1 cellular context compared by ENCODE assay signal in the genomic region with DNA sequence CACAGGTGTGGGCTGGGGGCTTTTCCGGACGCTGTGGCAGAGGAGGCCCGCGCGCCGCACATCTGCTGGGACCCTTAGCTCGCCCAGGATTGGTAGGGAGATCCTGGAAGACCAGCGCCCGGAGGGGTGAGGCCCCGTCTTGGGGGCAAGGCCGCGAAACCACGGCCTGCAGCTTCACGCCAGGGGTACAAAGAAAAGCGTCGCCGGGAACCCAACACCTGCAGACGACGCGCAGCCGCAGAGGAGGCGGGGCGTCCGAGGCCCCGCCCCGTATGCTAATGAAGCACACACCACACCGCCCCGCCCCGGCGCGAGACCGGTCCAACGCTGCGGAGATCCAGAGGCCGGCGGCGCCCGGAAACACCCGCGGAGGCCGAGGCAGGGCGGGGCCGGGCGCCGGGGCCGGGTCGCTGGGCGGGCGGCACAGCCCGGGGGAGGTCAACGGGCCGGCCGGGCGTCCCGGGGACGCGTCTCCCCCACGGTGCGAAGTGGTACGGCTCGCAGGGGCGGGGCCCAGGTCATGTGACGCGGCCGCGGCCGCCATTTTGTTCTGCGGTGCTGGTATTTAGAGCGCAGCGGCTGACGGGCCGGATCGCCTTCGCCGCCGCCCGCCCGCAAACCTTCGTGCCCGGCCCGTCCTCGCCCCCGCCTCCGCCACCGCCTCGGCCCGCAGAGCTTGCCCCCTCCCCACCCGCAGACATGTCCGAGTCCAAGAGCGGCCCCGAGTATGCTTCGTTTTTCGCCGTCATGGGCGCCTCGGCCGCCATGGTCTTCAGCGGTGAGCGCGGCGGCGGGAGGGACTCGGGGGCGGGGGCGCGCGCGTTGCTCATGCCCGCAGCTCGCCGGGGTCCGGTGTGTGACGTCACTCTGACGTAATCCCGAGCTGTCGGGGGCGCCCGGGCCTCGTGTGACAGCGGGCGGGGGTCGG.
TF ChIP-seq lines count a peak whose summit lies in the region.

A gene (plus strand): TSS at position 548 of the 928 bp plus-strand sequence. CDS start 152 bp downstream, at position 700.

TF ChIP-seq in SK-N-SH, 30 proteins besides CTCF, POLR2A, EP300 and RAD21 (continued from another document):
- TF ChIP-seq, protein P1, sequence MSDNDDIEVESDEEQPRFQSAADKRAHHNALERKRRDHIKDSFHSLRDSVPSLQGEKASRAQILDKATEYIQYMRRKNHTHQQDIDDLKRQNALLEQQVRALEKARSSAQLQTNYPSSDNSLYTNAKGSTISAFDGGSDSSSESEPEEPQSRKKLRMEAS (IDR thresholded peaks at IDR 0.05; ENCODE audit: low read depth), result peak; percentile 49
